Comparison of ENCODE assay signal across 19 cellular contexts in the genomic region with DNA sequence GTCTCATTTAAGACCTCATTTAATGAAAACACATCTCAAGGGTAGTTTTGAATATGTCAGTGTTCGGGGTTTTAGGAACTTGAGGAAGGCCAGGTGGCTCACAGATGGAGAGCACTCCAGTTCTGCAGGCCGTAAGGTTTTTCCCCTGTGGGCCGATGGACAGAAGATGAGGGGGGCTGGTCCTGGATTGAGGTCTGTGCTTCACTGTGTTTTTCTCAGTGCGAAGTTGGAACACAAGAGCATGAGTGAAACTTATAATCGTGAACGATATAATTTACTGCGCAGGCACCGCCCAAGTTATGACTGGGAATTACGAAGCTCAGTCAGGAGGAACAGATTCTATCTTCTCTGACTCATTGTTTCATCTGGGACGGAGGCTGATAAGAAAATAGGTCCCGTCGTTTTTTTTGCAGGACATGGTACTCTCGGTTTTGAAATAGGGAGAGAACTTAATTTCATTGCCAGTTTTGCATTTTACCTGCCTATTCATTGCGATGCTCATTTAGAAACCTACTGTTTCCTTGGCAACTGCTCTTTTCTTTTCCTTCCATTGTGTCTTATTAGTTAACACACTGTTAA.
"Had no signal": no experiment of that assay in that cellular context is flagged by ENCODE, and none has a peak within 500 bp of the region (broad histone marks: within the 10 kb centered on the region; RNA-seq: fewer than 3 reads in every experiment).

No MANE protein-coding gene starts in this region.

- H3K4me3 Mint-ChIP-seq: activated CD4-positive, alpha-beta memory T cell treated with anti-CD3 and anti-CD28 coated beads for 36 hours; activated naive CD8-positive, alpha-beta T cell treated with anti-CD3 and anti-CD28 coated beads, Interleukin-2, amount 10 ng/mL, durations not matched to agents 7 days and 5 days; naive thymus-derived CD8-positive, alpha-beta T cell; stimulated activated naive CD8-positive, alpha-beta T cell treated with anti-CD3 and anti-CD28 coated beads, Interleukin-15, amount 100 ng/mL, for 72 hours had no signal

- H3K27me3 ChIP-seq: ascending aorta, cardiac muscle cell had no signal

- DNase-seq: activated CD4-positive, alpha-beta memory T cell treated with anti-CD3 and anti-CD28 coated beads for 36 hours; activated gamma-delta T cell treated with Interleukin-2 at 50 U/mL for 16 hours; activated naive CD8-positive, alpha-beta T cell treated with anti-CD3 and anti-CD28 coated beads, Interleukin-2, amount 10 ng/mL, durations not matched to agents 7 days and 5 days; activated T-cell treated with anti-CD3 and anti-CD28 coated beads, Interleukin-2, amount 50 U/mL, for 48 hours; effector CD4-positive, alpha-beta T cell; mammary epithelial cell; mucosa of descending colon; naive thymus-derived CD8-positive, alpha-beta T cell; occipital lobe; psoas muscle; stimulated activated CD4-positive, alpha-beta T cell treated with anti-CD3 and anti-CD28 coated beads, Interleukin-4, amount 100 ng/mL, for 1 hour; stimulated activated CD8-positive, alpha-beta memory T cell treated with anti-CD3 and anti-CD28 coated beads, Interleukin-4, amount 100 ng/mL, for 48 hours; stimulated activated naive CD8-positive, alpha-beta T cell treated with anti-CD3 and anti-CD28 coated beads, Interleukin-15, amount 100 ng/mL, for 72 hours; T-helper 9 cell had no signal

- H3K27ac Mint-ChIP-seq: activated CD4-positive, alpha-beta memory T cell treated with anti-CD3 and anti-CD28 coated beads for 36 hours; activated naive CD8-positive, alpha-beta T cell treated with anti-CD3 and anti-CD28 coated beads, Interleukin-2, amount 10 ng/mL, durations not matched to agents 7 days and 5 days; naive thymus-derived CD8-positive, alpha-beta T cell; stimulated activated naive CD8-positive, alpha-beta T cell treated with anti-CD3 and anti-CD28 coated beads, Interleukin-15, amount 100 ng/mL, for 72 hours had no signal

- H3K4me1 ChIP-seq: ascending aorta, psoas muscle had no signal

- H3K27me3 Mint-ChIP-seq: activated CD4-positive, alpha-beta memory T cell treated with anti-CD3 and anti-CD28 coated beads for 36 hours; activated naive CD8-positive, alpha-beta T cell treated with anti-CD3 and anti-CD28 coated beads, Interleukin-2, amount 10 ng/mL, durations not matched to agents 7 days and 5 days had no signal

- ATAC-seq: left lobe of liver; mucosa of descending colon; naive thymus-derived CD8-positive, alpha-beta T cell; psoas muscle; stimulated activated naive CD8-positive, alpha-beta T cell treated with anti-CD3 and anti-CD28 coated beads, Interleukin-15, amount 100 ng/mL, for 72 hours had no signal

- H3K27ac ChIP-seq: ascending aorta, cardiac muscle cell, psoas muscle, thoracic aorta, VCaP had no signal

- H3K4me3 ChIP-seq: ascending aorta, cardiac muscle cell, mucosa of descending colon, psoas muscle, thoracic aorta had no signal

- H3K4me1 Mint-ChIP-seq: activated naive CD8-positive, alpha-beta T cell treated with anti-CD3 and anti-CD28 coated beads, Interleukin-2, amount 10 ng/mL, durations not matched to agents 7 days and 5 days; stimulated activated naive CD8-positive, alpha-beta T cell treated with anti-CD3 and anti-CD28 coated beads, Interleukin-15, amount 100 ng/mL, for 72 hours had no signal

- H3K36me3 ChIP-seq: ascending aorta, cardiac muscle cell, thoracic aorta had no signal

- H3K9me3 ChIP-seq: ascending aorta, thoracic aorta had no signal

- H3K36me3 Mint-ChIP-seq: activated CD4-positive, alpha-beta memory T cell treated with anti-CD3 and anti-CD28 coated beads for 36 hours; activated naive CD8-positive, alpha-beta T cell treated with anti-CD3 and anti-CD28 coated beads, Interleukin-2, amount 10 ng/mL, durations not matched to agents 7 days and 5 days; naive thymus-derived CD8-positive, alpha-beta T cell had no signal
